In the genomic region with DNA sequence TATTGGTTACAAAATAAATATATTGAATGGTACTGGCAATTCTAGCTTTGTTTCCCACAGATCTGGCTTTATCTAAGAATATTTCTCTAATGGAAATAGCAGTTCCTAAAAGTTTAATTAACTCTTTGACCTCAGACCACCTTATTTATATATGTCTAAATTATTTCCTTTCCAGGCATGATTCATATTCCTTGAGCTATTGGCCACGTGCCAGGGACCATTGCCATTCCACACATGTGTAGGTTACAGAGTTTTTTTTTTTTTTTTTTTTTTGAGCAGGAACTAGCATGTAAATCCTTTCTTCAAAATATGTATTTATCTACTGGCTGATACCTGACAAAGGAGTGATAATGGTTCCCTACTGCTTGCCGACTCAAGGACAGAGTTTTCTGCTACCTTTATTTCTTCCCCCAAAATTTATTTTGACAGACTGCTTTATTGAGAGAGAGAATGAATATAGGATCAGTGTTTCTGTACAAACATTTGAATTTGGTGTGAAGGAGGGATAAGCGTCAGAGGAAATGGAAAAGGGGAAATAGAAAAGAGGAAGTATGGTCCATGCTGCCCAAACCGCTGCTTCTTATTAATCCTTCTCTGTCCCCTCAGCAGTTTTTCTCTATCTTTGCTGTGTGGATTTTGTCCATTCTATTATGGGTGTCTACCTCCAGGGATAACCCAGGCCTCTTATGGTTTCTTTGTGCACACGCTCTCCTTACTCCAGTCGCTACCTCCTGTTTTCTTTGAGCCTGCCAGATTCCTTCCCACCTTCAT, we compare ENCODE assay signal across 2 cellular contexts.
TF ChIP-seq lines count a peak whose summit lies in the region.

No MANE protein-coding gene starts in this region.

TF ChIP-seq in IMR-90, 13 proteins besides CTCF, POLR2A, EP300 and RAD21:
- TF ChIP-seq NFE2L2 (IDR thresholded peaks at IDR 0.05; ENCODE audit: low read depth, low read length), result no peak
- no peak for TF ChIP-seq SMC3 (IDR thresholded peaks at IDR 0.05; ENCODE audit: low read depth, low read length)
- TF ChIP-seq CEBPB (IDR thresholded peaks at IDR 0.05; ENCODE audit: low read depth, low read length), result no peak
- TF ChIP-seq CHD1 (IDR thresholded peaks at IDR 0.05; ENCODE audit: low read depth, low read length), result no peak
- no peak for TF ChIP-seq MAZ (IDR thresholded peaks at IDR 0.05; ENCODE audit: borderline replicate concordance, low read depth, low read length)
TF ChIP-seq in IMR-90: peak in this region for 0.

TF ChIP-seq in WTC11, 78 proteins besides CTCF, POLR2A, EP300 and RAD21:
- TF ChIP-seq ZNF138 (CRISPR knock-in tag; conservative IDR thresholded peaks at IDR 0.05) (no peak), TEAD1 (CRISPR knock-in tag; IDR thresholded peaks at IDR 0.05) (no peak), KAT7 (CRISPR knock-in tag; IDR thresholded peaks at IDR 0.05; ENCODE audit: borderline replicate concordance) (no peak), NFYB (CRISPR knock-in tag; conservative IDR thresholded peaks at IDR 0.05; ENCODE audit: low read depth) (no peak), JAZF1 (CRISPR knock-in tag; IDR thresholded peaks at IDR 0.05) (no peak), NR3C1 (CRISPR knock-in tag; conservative IDR thresholded peaks at IDR 0.05; ENCODE audit: low read depth) (no peak), FOXJ3 (CRISPR knock-in tag; IDR thresholded peaks at IDR 0.05; ENCODE audit: borderline replicate concordance) (no peak), TCF7 (CRISPR knock-in tag; IDR thresholded peaks at IDR 0.05; ENCODE audit: low read depth) (no peak), GABPB1 (CRISPR knock-in tag; IDR thresholded peaks at IDR 0.05) (no peak), SMAD4 (CRISPR knock-in tag; IDR thresholded peaks at IDR 0.05) (no peak), JUN (CRISPR knock-in tag; IDR thresholded peaks at IDR 0.05) (no peak), RORB (CRISPR knock-in tag; IDR thresholded peaks at IDR 0.05) (no peak), NFE2L1 (CRISPR knock-in tag; IDR thresholded peaks at IDR 0.05) (no peak), ZNF219 (CRISPR knock-in tag; IDR thresholded peaks at IDR 0.05; ENCODE audit: borderline replicate concordance) (no peak)
- TF ChIP-seq, protein P1, sequence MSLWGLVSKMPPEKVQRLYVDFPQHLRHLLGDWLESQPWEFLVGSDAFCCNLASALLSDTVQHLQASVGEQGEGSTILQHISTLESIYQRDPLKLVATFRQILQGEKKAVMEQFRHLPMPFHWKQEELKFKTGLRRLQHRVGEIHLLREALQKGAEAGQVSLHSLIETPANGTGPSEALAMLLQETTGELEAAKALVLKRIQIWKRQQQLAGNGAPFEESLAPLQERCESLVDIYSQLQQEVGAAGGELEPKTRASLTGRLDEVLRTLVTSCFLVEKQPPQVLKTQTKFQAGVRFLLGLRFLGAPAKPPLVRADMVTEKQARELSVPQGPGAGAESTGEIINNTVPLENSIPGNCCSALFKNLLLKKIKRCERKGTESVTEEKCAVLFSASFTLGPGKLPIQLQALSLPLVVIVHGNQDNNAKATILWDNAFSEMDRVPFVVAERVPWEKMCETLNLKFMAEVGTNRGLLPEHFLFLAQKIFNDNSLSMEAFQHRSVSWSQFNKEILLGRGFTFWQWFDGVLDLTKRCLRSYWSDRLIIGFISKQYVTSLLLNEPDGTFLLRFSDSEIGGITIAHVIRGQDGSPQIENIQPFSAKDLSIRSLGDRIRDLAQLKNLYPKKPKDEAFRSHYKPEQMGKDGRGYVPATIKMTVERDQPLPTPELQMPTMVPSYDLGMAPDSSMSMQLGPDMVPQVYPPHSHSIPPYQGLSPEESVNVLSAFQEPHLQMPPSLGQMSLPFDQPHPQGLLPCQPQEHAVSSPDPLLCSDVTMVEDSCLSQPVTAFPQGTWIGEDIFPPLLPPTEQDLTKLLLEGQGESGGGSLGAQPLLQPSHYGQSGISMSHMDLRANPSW (CRISPR knock-in tag; conservative IDR thresholded peaks at IDR 0.05; ENCODE audit: low read depth), result no peak
- TF ChIP-seq, protein P2, sequence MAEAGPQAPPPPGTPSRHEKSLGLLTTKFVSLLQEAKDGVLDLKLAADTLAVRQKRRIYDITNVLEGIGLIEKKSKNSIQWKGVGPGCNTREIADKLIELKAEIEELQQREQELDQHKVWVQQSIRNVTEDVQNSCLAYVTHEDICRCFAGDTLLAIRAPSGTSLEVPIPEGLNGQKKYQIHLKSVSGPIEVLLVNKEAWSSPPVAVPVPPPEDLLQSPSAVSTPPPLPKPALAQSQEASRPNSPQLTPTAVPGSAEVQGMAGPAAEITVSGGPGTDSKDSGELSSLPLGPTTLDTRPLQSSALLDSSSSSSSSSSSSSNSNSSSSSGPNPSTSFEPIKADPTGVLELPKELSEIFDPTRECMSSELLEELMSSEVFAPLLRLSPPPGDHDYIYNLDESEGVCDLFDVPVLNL (CRISPR knock-in tag; IDR thresholded peaks at IDR 0.05; ENCODE audit: borderline replicate concordance, low read depth), result no peak
- TF ChIP-seq, protein P3, sequence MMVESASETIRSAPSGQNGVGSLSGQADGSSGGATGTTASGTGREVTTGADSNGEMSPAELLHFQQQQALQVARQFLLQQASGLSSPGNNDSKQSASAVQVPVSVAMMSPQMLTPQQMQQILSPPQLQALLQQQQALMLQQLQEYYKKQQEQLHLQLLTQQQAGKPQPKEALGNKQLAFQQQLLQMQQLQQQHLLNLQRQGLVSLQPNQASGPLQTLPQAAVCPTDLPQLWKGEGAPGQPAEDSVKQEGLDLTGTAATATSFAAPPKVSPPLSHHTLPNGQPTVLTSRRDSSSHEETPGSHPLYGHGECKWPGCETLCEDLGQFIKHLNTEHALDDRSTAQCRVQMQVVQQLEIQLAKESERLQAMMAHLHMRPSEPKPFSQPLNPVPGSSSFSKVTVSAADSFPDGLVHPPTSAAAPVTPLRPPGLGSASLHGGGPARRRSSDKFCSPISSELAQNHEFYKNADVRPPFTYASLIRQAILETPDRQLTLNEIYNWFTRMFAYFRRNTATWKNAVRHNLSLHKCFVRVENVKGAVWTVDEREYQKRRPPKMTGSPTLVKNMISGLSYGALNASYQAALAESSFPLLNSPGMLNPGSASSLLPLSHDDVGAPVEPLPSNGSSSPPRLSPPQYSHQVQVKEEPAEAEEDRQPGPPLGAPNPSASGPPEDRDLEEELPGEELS (CRISPR knock-in tag; IDR thresholded peaks at IDR 0.05), result no peak
- TF ChIP-seq, protein P4, sequence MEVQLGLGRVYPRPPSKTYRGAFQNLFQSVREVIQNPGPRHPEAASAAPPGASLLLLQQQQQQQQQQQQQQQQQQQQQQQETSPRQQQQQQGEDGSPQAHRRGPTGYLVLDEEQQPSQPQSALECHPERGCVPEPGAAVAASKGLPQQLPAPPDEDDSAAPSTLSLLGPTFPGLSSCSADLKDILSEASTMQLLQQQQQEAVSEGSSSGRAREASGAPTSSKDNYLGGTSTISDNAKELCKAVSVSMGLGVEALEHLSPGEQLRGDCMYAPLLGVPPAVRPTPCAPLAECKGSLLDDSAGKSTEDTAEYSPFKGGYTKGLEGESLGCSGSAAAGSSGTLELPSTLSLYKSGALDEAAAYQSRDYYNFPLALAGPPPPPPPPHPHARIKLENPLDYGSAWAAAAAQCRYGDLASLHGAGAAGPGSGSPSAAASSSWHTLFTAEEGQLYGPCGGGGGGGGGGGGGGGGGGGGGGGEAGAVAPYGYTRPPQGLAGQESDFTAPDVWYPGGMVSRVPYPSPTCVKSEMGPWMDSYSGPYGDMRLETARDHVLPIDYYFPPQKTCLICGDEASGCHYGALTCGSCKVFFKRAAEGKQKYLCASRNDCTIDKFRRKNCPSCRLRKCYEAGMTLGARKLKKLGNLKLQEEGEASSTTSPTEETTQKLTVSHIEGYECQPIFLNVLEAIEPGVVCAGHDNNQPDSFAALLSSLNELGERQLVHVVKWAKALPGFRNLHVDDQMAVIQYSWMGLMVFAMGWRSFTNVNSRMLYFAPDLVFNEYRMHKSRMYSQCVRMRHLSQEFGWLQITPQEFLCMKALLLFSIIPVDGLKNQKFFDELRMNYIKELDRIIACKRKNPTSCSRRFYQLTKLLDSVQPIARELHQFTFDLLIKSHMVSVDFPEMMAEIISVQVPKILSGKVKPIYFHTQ (CRISPR knock-in tag; IDR thresholded peaks at IDR 0.05), result no peak
